8 cellular contexts compared by ENCODE assay signal in the genomic region with DNA sequence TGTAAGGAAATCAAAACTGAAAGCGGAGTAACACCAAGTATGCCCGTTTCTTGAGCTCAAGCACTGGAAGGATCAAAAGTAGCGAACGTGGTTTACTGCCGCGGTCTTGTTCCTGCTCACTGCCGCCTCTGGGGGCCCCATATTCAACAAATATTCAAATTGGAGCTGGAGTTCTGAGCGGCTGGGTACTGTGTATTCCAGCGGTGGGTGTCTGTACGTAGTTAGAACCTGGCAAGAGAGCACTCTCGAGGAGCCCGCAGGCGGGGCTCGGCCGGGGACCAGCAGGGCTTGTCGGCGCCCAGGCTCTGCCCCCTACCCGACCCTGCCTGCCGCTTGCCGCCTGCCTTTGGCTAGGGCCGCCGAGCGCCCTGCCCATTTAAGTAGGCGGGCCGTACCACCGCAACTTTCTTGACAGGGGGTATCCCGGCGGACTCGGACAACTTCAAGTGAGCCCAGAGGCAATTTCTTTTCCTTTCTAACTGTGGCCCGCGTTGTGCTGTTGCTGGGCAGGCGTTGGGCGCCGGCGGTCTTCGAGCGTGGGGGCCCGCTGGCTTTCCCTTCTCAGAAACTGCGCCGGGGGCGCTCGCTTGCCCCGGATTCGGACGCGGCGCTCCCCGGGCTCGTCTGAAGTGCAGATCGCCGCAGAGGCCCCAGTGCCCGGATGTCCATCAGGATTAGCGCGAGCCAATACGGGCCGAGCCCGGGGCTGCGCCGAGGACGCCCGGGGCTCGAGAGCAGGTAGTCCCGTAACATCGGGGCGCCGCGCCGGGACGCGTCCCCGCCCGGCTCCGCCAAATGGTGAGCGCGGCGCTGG.
A peak's percentile ranks its signal among the peaks of the same experiment; 100 is the strongest.
DNase-seq lines count a peak whose midpoint lies in the region; ATAC-seq and TF ChIP-seq lines count a peak whose summit lies in the region.

No MANE protein-coding gene starts in this region.

- ATAC-seq in GM18873 (IDR thresholded peaks at IDR 0.05; ENCODE audit: low FRiP score, unreplicated experiment): peak; percentile 75
- ATAC-seq in HG03135 (IDR thresholded peaks at IDR 0.05; ENCODE audit: unreplicated experiment): peak; percentile 65

- CTCF ChIA-PET in mammary epithelial cell (lab: Charles Lee; ENCODE audit: low non-redundant PET): interaction anchor here (0.6 to 0.8 kb wide), 4 partner anchors 37 to 87 kb away, joined by 3 to 6 read pairs (median 4); no protein-coding TSS in a partner anchor

- H3K4me1 ChIP-seq in mammary epithelial cell (ENCODE audit: insufficient read depth, low read length): peaks cover 38% of the 10 kb centered on the region

- intact Hi-C loops in mammary epithelial cell (cut with micrococcal nuclease): loop anchor here (1.0 to 5.0 kb wide), 9 partner anchors 29 to 510 kb away; no protein-coding TSS in a partner anchor

- WGBS in mammary epithelial cell (ENCODE audit: low coverage, missing lambda C conversion rate): 0% methylated on average over 18 of the region's 76 CpGs

- in situ Hi-C loops in mammary epithelial cell (cut with MboI; ENCODE audit: low sequenced_read_pairs in 2 of 2): loop anchor here in 1 of 2 donors (5.0 kb wide), 1 partner anchor 79 kb away; no protein-coding TSS in a partner anchor

- peaks cover 47 to 66% of the 10 kb centered on the region in 2 donors for H3K4me1 Mint-ChIP-seq in immature natural killer cell

- H3K36me3 Mint-ChIP-seq in immature natural killer cell: no peaks in the 10 kb centered on the region

- no peaks in the 10 kb centered on the region for H3K9me3 Mint-ChIP-seq in immature natural killer cell

- dilution Hi-C loops in mammary epithelial cell (cut with HindIII; ENCODE audit: low sequenced_read_pairs): no loop called here

- peak overlapping the region; percentile 92 to 99 (median 98) for H3K27ac Mint-ChIP-seq in immature natural killer cell

- peak overlapping the region; percentile 99 for H3K27ac ChIP-seq in WERI-Rb-1
- peak overlapping the region; percentile 77 for H3K27ac ChIP-seq in mammary epithelial cell (ENCODE audit: insufficient read depth, low read depth, low read length)

- peak overlapping the region; percentile 98 for H3K9ac ChIP-seq in mammary epithelial cell (ENCODE audit: insufficient read depth, low read length)

- no TSS peak for BruUV-seq in mammary epithelial cell (replicated peaks; lab: Mats Ljungman, UMichigan)

- no peaks in the 10 kb centered on the region; the same call in 1 of the 2 replicates for H3K36me3 ChIP-seq in WERI-Rb-1
- H3K36me3 ChIP-seq in mammary epithelial cell (ENCODE audit: insufficient read depth, low read length): no peaks in the 10 kb centered on the region

- H3K9me3 ChIP-seq in WERI-Rb-1 (ENCODE audit: severe bottlenecking) (no peaks in the 10 kb centered on the region), mammary epithelial cell (replicated peaks; ENCODE audit: insufficient read depth, low read length) (no peaks in the 10 kb centered on the region)

- H4K20me1 ChIP-seq in mammary epithelial cell (ENCODE audit: insufficient read depth, low read length): no peaks in the 10 kb centered on the region

- H3K27me3 Mint-ChIP-seq in immature natural killer cell (ENCODE audit: low read depth in 3 of 3): peaks cover 4 to 9% (median 5%) of the 10 kb centered on the region in 3 donors

- H2AFZ ChIP-seq in mammary epithelial cell (ENCODE audit: low read depth, low read length): peak overlapping the region; percentile 88

- peak; percentile 93 for DNase-seq in AG08396 (ENCODE audit: low spot score)
- DNase-seq in NCI-H2196 (lab: John Stamatoyannopoulos, UW; ENCODE audit: unreplicated experiment): peak; percentile 72
- peak; percentile 94 for DNase-seq in WERI-Rb-1
- peak; percentile 93 for DNase-seq in mammary epithelial cell
- DNase-seq in immature natural killer cell: peak; percentile 95
- peak; percentile 90 for DNase-seq in smooth muscle cell of the brain vasculature (ENCODE audit: low read depth, low spot score)

- peak overlapping the region; percentile 91 to 98 (median 95) for H3K4me3 Mint-ChIP-seq in immature natural killer cell

- H3K4me3 ChIP-seq in WERI-Rb-1 (ENCODE audit: low read depth, low read length) (peak overlapping the region; percentile 99), mammary epithelial cell (replicated peaks in 1 of 3; ENCODE audit: insufficient read depth in 1 of 3, low read depth in 2 of 3, low read length in 3 of 3) (peak overlapping the region; percentile 65 to 85 (median 81))

- no peak for TF ChIP-seq CTCF in WERI-Rb-1 (IDR thresholded peaks at IDR 0.05; ENCODE audit: low read depth, low read length)
- peak; percentile 16 to 33 for TF ChIP-seq CTCF in mammary epithelial cell (conservative IDR thresholded peaks at IDR 0.05 in 1 of 2, IDR thresholded peaks at IDR 0.05 in 1 of 2; ENCODE audit: extremely low read depth in 1 of 2, insufficient read depth in 1 of 2, low read depth in 1 of 2, low read length in 2 of 2)

- H3K79me2 ChIP-seq in mammary epithelial cell (ENCODE audit: insufficient read depth, low read length): peaks cover 65% of the 10 kb centered on the region

- peak overlapping the region; percentile 83 for H3K4me2 ChIP-seq in mammary epithelial cell (ENCODE audit: insufficient read depth, low read depth, low read length)

- H3K27me3 ChIP-seq in WERI-Rb-1 (ENCODE audit: insufficient read depth, low read depth, severe bottlenecking): no peaks in the 10 kb centered on the region
- H3K27me3 ChIP-seq in mammary epithelial cell (ENCODE audit: insufficient read depth, low read length): no peaks in the 10 kb centered on the region

Comparison
In these comparisons a context has a peak if more than half of its experiments do, and no peak if none do; other contexts are left out.
1. Peak in every context shown above with its lines: DNase-seq, ATAC-seq, H3K4me3 ChIP-seq and H3K27ac ChIP-seq.